8 cellular contexts compared by ENCODE assay signal in genomic region chr12:71233083-71233482, GRCh38.
"Had no signal": no experiment of that assay in that cellular context is flagged by ENCODE, and none has a peak within 500 bp of the region (broad histone marks: within the 10 kb centered on the region; RNA-seq: fewer than 3 reads in every experiment).

No MANE protein-coding gene starts in this region.

- ATAC-seq: GM12878 had no signal

- FAIRE-seq: G401.6, GM12878, GM12891, GM12892, GM18507, GM19239 had no signal

- H3K4me3 ChIP-seq: GM12878 had no signal

- DNase-seq: GDM1, GF-D8 had no signal
